Comparison of ENCODE assay signal across 1 cellular context in genomic region chr12:40225337-40225983, GRCh38.
TF ChIP-seq lines count a peak whose summit lies in the region.

No MANE protein-coding gene starts in this region.

TF ChIP-seq in K562, 482 proteins besides CTCF, POLR2A, EP300 and RAD21 (continued from another document):
- TF ChIP-seq, protein P1, sequence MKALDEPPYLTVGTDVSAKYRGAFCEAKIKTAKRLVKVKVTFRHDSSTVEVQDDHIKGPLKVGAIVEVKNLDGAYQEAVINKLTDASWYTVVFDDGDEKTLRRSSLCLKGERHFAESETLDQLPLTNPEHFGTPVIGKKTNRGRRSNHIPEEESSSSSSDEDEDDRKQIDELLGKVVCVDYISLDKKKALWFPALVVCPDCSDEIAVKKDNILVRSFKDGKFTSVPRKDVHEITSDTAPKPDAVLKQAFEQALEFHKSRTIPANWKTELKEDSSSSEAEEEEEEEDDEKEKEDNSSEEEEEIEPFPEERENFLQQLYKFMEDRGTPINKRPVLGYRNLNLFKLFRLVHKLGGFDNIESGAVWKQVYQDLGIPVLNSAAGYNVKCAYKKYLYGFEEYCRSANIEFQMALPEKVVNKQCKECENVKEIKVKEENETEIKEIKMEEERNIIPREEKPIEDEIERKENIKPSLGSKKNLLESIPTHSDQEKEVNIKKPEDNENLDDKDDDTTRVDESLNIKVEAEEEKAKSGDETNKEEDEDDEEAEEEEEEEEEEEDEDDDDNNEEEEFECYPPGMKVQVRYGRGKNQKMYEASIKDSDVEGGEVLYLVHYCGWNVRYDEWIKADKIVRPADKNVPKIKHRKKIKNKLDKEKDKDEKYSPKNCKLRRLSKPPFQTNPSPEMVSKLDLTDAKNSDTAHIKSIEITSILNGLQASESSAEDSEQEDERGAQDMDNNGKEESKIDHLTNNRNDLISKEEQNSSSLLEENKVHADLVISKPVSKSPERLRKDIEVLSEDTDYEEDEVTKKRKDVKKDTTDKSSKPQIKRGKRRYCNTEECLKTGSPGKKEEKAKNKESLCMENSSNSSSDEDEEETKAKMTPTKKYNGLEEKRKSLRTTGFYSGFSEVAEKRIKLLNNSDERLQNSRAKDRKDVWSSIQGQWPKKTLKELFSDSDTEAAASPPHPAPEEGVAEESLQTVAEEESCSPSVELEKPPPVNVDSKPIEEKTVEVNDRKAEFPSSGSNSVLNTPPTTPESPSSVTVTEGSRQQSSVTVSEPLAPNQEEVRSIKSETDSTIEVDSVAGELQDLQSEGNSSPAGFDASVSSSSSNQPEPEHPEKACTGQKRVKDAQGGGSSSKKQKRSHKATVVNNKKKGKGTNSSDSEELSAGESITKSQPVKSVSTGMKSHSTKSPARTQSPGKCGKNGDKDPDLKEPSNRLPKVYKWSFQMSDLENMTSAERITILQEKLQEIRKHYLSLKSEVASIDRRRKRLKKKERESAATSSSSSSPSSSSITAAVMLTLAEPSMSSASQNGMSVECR (CRISPR knock-in tag; IDR thresholded peaks at IDR 0.05), result no peak
- TF ChIP-seq YBX1 (IDR thresholded peaks at IDR 0.05), result no peak
- no peak for TF ChIP-seq MEF2A (IDR thresholded peaks at IDR 0.05; ENCODE audit: control insufficient read depth, low read depth, low read length)
- TF ChIP-seq SMC3 (conservative IDR thresholded peaks at IDR 0.05; ENCODE audit: insufficient read depth, low read depth, low read length), result no peak
- TF ChIP-seq LARP7 (IDR thresholded peaks at IDR 0.05), result no peak
- TF ChIP-seq NRF1 (conservative IDR thresholded peaks at IDR 0.05 in 1 of 2, IDR thresholded peaks at IDR 0.05 in 1 of 2), result no peak
- no peak for TF ChIP-seq TEAD2 (tag; IDR thresholded peaks at IDR 0.05)
- TF ChIP-seq, protein P2, sequence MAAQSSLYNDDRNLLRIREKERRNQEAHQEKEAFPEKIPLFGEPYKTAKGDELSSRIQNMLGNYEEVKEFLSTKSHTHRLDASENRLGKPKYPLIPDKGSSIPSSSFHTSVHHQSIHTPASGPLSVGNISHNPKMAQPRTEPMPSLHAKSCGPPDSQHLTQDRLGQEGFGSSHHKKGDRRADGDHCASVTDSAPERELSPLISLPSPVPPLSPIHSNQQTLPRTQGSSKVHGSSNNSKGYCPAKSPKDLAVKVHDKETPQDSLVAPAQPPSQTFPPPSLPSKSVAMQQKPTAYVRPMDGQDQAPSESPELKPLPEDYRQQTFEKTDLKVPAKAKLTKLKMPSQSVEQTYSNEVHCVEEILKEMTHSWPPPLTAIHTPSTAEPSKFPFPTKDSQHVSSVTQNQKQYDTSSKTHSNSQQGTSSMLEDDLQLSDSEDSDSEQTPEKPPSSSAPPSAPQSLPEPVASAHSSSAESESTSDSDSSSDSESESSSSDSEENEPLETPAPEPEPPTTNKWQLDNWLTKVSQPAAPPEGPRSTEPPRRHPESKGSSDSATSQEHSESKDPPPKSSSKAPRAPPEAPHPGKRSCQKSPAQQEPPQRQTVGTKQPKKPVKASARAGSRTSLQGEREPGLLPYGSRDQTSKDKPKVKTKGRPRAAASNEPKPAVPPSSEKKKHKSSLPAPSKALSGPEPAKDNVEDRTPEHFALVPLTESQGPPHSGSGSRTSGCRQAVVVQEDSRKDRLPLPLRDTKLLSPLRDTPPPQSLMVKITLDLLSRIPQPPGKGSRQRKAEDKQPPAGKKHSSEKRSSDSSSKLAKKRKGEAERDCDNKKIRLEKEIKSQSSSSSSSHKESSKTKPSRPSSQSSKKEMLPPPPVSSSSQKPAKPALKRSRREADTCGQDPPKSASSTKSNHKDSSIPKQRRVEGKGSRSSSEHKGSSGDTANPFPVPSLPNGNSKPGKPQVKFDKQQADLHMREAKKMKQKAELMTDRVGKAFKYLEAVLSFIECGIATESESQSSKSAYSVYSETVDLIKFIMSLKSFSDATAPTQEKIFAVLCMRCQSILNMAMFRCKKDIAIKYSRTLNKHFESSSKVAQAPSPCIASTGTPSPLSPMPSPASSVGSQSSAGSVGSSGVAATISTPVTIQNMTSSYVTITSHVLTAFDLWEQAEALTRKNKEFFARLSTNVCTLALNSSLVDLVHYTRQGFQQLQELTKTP (IDR thresholded peaks at IDR 0.05; ENCODE audit: low read depth in 1 of 2, partially characterized antibody in 2 of 2), result no peak
- no peak for TF ChIP-seq RUNX1 (IDR thresholded peaks at IDR 0.05; ENCODE audit: low read depth)
- no peak for TF ChIP-seq REST (CRISPR knock-in tag; IDR thresholded peaks at IDR 0.05; ENCODE audit: low read depth)
- TF ChIP-seq NFATC3 (IDR thresholded peaks at IDR 0.05), result no peak
- TF ChIP-seq TAF9B (IDR thresholded peaks at IDR 0.05; ENCODE audit: partially characterized antibody), result no peak
- TF ChIP-seq ZNF584 (CRISPR knock-in tag; IDR thresholded peaks at IDR 0.05; ENCODE audit: low read depth), result no peak
- no peak for TF ChIP-seq ZSCAN32 (CRISPR knock-in tag; IDR thresholded peaks at IDR 0.05)
- TF ChIP-seq PHB2 (IDR thresholded peaks at IDR 0.05; ENCODE audit: low read depth), result no peak
- no peak for TF ChIP-seq EZH2 (IDR thresholded peaks at IDR 0.05; ENCODE audit: borderline replicate concordance, low read depth, low read length)
TF ChIP-seq in K562: peak in this region for 0.
